Comparison of ENCODE assay signal across 8 cellular contexts in genomic region chrX:13647709-13648212, GRCh38. TPM values are rescaled to one million over a fixed set of nuclear protein-coding genes. Genes with fewer than 3 reads are reported as not detected.
A peak's percentile ranks its signal among the peaks of the same experiment; 100 is the strongest.
DNase-seq lines count a peak whose midpoint lies in the region; ATAC-seq and TF ChIP-seq lines count a peak whose summit lies in the region.

No MANE protein-coding gene starts in this region.

- peak overlapping the region; percentile 54 to 91 (median 88) for H3K27ac Mint-ChIP-seq in CD8-positive, alpha-beta memory T cell
- peak overlapping the region; percentile 84 for H3K27ac Mint-ChIP-seq in activated CD8-positive, alpha-beta T cell treated with anti-CD3 and anti-CD28 coated beads, Interleukin-2, amount 10 ng/mL, durations not matched to agents 7 days and 5 days

- CTCF ChIA-PET in CD8-positive, alpha-beta memory T cell (lab: Charles Lee): no interaction called here
- CTCF ChIA-PET in activated CD8-positive, alpha-beta T cell treated with anti-CD3 and anti-CD28 coated beads, Interleukin-2, amount 10 ng/mL, durations not matched to agents 7 days and 5 days (lab: Charles Lee): interaction anchor here (0.9 to 2.3 kb wide), 2 partner anchors 99 to 143 kb away, joined by 3 to 13 read pairs; no protein-coding TSS in a partner anchor
- CTCF ChIA-PET in GM10248 (lab: Yijun Ruan, JAX): interaction anchor here (1.5 to 3.0 kb wide), 2 partner anchors 143 to 856 kb away, joined by 3 to 16 read pairs; partner anchors contain the start of gene PRPS2

- H3K4me3 ChIP-seq in CD8-positive, alpha-beta memory T cell (ENCODE audit: low read length): no peak overlapping the region
- H3K4me3 ChIP-seq in fibroblast of villous mesenchyme (ENCODE audit: low read depth, low read length): no peak overlapping the region

- no peaks in the 10 kb centered on the region for H3K9me3 ChIP-seq in CD8-positive, alpha-beta memory T cell (ENCODE audit: low read length)

- no peaks in the 10 kb centered on the region for H3K36me3 ChIP-seq in CD8-positive, alpha-beta memory T cell (ENCODE audit: insufficient read depth, low read length)

- ATAC-seq in activated CD8-positive, alpha-beta T cell treated with anti-CD3 and anti-CD28 coated beads, Interleukin-2, amount 10 ng/mL, durations not matched to agents 7 days and 5 days: peak; percentile 73
- no peak for ATAC-seq in GM21381 (IDR thresholded peaks at IDR 0.05; ENCODE audit: unreplicated experiment)

- peak in 4 of 5 donors; percentile 39 to 87 (median 54) for DNase-seq in CD8-positive, alpha-beta memory T cell
- DNase-seq in NCI-H460 (ENCODE audit: extremely low read depth, low read depth) (peak; percentile 36), fibroblast of villous mesenchyme (ENCODE audit: low read depth) (peak; percentile 89), GM10248 (ENCODE audit: extremely low spot score) (no peak), globus pallidus (ENCODE audit: low spot score) (no peak)
- DNase-seq in activated CD8-positive, alpha-beta T cell treated with anti-CD3 and anti-CD28 coated beads, Interleukin-2, amount 10 ng/mL, durations not matched to agents 7 days and 5 days: peak; percentile 45
- DNase-seq in stimulated activated CD4-positive, alpha-beta T cell treated with anti-CD3 and anti-CD28 coated beads, Interleukin-1b, Interleukin-23, amount 100 ng/mL, for 48 hours: peak; percentile 68

- no peaks in the 10 kb centered on the region for H3K36me3 Mint-ChIP-seq in CD8-positive, alpha-beta memory T cell
- H3K36me3 Mint-ChIP-seq in activated CD8-positive, alpha-beta T cell treated with anti-CD3 and anti-CD28 coated beads, Interleukin-2, amount 10 ng/mL, durations not matched to agents 7 days and 5 days (ENCODE audit: low read depth): no peaks in the 10 kb centered on the region

- POLR2A ChIA-PET in CD8-positive, alpha-beta memory T cell (lab: Charles Lee): no interaction called here
- POLR2A ChIA-PET in activated CD8-positive, alpha-beta T cell treated with anti-CD3 and anti-CD28 coated beads, Interleukin-2, amount 10 ng/mL, durations not matched to agents 7 days and 5 days (lab: Charles Lee): no interaction called here
- POLR2A ChIA-PET in GM10248 (lab: Yijun Ruan, JAX): no interaction called here

- TF ChIP-seq CTCF in fibroblast of villous mesenchyme (IDR thresholded peaks at IDR 0.05; ENCODE audit: insufficient read depth, low read depth, low read length) (no peak), GM10248 (IDR thresholded peaks at IDR 0.05; ENCODE audit: control extremely low read depth, extremely low read depth, low read depth, missing control alignments) (no peak)

- H3K4me3 Mint-ChIP-seq in CD8-positive, alpha-beta memory T cell: peak overlapping the region in 6 of 7 donors; percentile 0 to 65 (median 41)
- H3K4me3 Mint-ChIP-seq in activated CD8-positive, alpha-beta T cell treated with anti-CD3 and anti-CD28 coated beads, Interleukin-2, amount 10 ng/mL, durations not matched to agents 7 days and 5 days: no peak overlapping the region

- no peaks in the 10 kb centered on the region for H3K27me3 ChIP-seq in CD8-positive, alpha-beta memory T cell (ENCODE audit: insufficient read depth, low read length, poor library complexity, severe bottlenecking)

- H3K4me1 Mint-ChIP-seq in CD8-positive, alpha-beta memory T cell: peaks cover 21 to 29% (median 22%) of the 10 kb centered on the region in 3 donors
- H3K4me1 Mint-ChIP-seq in activated CD8-positive, alpha-beta T cell treated with anti-CD3 and anti-CD28 coated beads, Interleukin-2, amount 10 ng/mL, durations not matched to agents 7 days and 5 days (ENCODE audit: low read depth): peaks cover 13% of the 10 kb centered on the region

- peaks cover 0 to 23% of the 10 kb centered on the region in 2 donors for H3K27me3 Mint-ChIP-seq in CD8-positive, alpha-beta memory T cell
- no peaks in the 10 kb centered on the region for H3K27me3 Mint-ChIP-seq in activated CD8-positive, alpha-beta T cell treated with anti-CD3 and anti-CD28 coated beads, Interleukin-2, amount 10 ng/mL, durations not matched to agents 7 days and 5 days (ENCODE audit: low read depth)

- H3K27ac ChIP-seq in CD8-positive, alpha-beta memory T cell (ENCODE audit: low read depth, low read length): peak overlapping the region; percentile 65

- peaks cover 6% of the 10 kb centered on the region for H3K4me1 ChIP-seq in CD8-positive, alpha-beta memory T cell (ENCODE audit: insufficient read depth, low read length)

- H3K9me3 Mint-ChIP-seq in CD8-positive, alpha-beta memory T cell: no peaks in the 10 kb centered on the region
- no peaks in the 10 kb centered on the region for H3K9me3 Mint-ChIP-seq in activated CD8-positive, alpha-beta T cell treated with anti-CD3 and anti-CD28 coated beads, Interleukin-2, amount 10 ng/mL, durations not matched to agents 7 days and 5 days (ENCODE audit: insufficient read depth)

RNA-seq across cellular contexts. Expression of gene TCEANC, which starts 5.2 kb away (rescaled TPM):
- 1 to 10 TPM; 2.7 to 3.4 TPM for total RNA-seq in CD8-positive, alpha-beta memory T cell
- polyA plus RNA-seq in CD8-positive, alpha-beta memory T cell: 10.3 TPM
- total RNA-seq in NCI-H460 (2014; rRNA removed; shearing (Covaris generic)): 2.9 and 3.5 TPM in 2 replicates
- 0.66 and 2.2 TPM in 2 replicates for polyA plus RNA-seq in NCI-H460 (2014; cell fraction: nucleus; rRNA removed)
- 1 to 10 TPM; 3.8 to 4.1 TPM for total RNA-seq in activated CD8-positive, alpha-beta T cell treated with anti-CD3 and anti-CD28 coated beads, Interleukin-2, amount 10 ng/mL, durations not matched to agents 7 days and 5 days
- 2.3 and 5.2 TPM in 2 replicates for total RNA-seq in fibroblast of villous mesenchyme

RNA-seq across cellular contexts. Expression of gene RAB9A, which starts 41.2 kb away (rescaled TPM):
- 10 to 100 TPM; 27.1 to 32.8 TPM for total RNA-seq in CD8-positive, alpha-beta memory T cell
- polyA plus RNA-seq in CD8-positive, alpha-beta memory T cell: 48.1 TPM
- total RNA-seq in NCI-H460 (2014; rRNA removed; shearing (Covaris generic)): 26.9 and 35.9 TPM in 2 replicates
- polyA plus RNA-seq in NCI-H460 (2014; cell fraction: nucleus; rRNA removed): 21.9 and 34.7 TPM in 2 replicates
- total RNA-seq in activated CD8-positive, alpha-beta T cell treated with anti-CD3 and anti-CD28 coated beads, Interleukin-2, amount 10 ng/mL, durations not matched to agents 7 days and 5 days: 10 to 100 TPM; 10.6 to 11.2 TPM
- 44.5 and 63.0 TPM in 2 replicates for total RNA-seq in fibroblast of villous mesenchyme

Comparison
In these comparisons a context has a peak if more than half of its experiments do, and no peak if none do; other contexts are left out.
1. DNase-seq: peak in CD8-positive, alpha-beta memory T cell (4 of 5), NCI-H460 (single experiment), activated CD8-positive, alpha-beta T cell treated with anti-CD3 and anti-CD28 coated beads, Interleukin-2, amount 10 ng/mL, durations not matched to agents 7 days and 5 days (single experiment), fibroblast of villous mesenchyme (single experiment) and stimulated activated CD4-positive, alpha-beta T cell treated with anti-CD3 and anti-CD28 coated beads, Interleukin-1b, Interleukin-23, amount 100 ng/mL, for 48 hours (single experiment); none in GM10248 (single experiment) and globus pallidus (single experiment).